8 cellular contexts compared by ENCODE assay signal in the genomic region with DNA sequence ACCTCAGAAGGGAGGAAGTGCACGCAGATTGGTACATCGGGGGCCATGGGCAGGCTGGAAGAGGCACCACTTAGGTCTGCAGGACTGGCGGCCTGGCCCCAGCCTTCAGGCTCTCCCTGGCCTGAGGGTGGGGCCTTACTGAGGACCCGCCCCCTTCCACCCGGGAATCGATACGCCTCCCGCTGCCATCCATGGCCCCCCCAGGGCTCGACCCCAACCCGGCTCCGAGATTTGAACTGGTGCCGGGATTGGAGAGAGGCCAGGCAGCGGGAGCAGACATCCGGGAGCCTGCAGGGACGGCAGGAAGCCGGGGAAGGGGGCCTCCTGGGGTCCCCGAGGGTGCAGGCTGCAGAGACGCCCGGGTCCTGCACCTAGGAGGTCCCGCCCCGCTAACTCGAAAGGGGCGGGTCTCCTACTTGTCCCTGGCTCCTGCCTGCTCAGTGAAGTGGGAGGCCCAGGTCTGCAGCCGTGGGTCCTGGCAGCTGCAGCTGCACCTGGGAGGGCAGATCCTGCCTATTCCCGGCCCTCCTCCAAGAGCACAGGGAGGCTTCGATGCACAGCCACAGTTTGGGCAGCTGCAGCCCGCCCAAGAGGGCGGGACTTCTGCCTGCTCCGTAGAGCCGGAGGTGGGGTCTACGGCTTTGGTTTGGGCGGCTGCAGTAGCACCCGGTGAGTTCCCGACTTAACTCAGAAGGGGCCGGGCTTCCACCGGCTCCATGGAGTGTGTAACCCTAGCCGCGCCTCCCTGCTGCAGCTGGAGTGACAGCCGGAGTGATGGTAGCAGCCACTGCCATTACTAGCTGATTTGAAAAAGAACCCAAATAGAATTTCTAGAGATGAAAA. TPM values are rescaled to one million over a fixed set of nuclear protein-coding genes. Genes with fewer than 3 reads are reported as not detected.
DNase-seq lines count a peak whose midpoint lies in the region; ATAC-seq and TF ChIP-seq lines count a peak whose summit lies in the region.

No MANE protein-coding gene starts in this region.

- no peaks in the 10 kb centered on the region for H3K27me3 Mint-ChIP-seq in activated CD4-positive, alpha-beta T cell treated with anti-CD3 and anti-CD28 coated beads, Interleukin-2, amount 10 ng/mL, durations not matched to agents 7 days and 5 days

- 1% methylated on average over 35 to 39 of the region's 39 CpGs for WGBS in lung, 2 donors

- H3K36me3 ChIP-seq in effector memory CD4-positive, alpha-beta T cell (ENCODE audit: control insufficient read depth, insufficient read depth, low read length), result no peaks in the 10 kb centered on the region
- H3K36me3 ChIP-seq in lung (ENCODE audit: control insufficient read depth in 2 of 2, insufficient read depth in 2 of 2, low read length in 2 of 2), result no peaks in the 10 kb centered on the region

- TF ChIP-seq CTCF in C4-2B (conservative IDR thresholded peaks at IDR 0.05), result no peak
- no peak for TF ChIP-seq CTCF in lung (IDR thresholded peaks at IDR 0.05; ENCODE audit: control extremely low read depth, extremely low read depth)

- peak overlapping the region; percentile 69 for H3K4me3 Mint-ChIP-seq in activated CD4-positive, alpha-beta T cell treated with anti-CD3 and anti-CD28 coated beads, Interleukin-2, amount 10 ng/mL, durations not matched to agents 7 days and 5 days

- no peaks in the 10 kb centered on the region for H3K9me3 ChIP-seq in effector memory CD4-positive, alpha-beta T cell (ENCODE audit: control insufficient read depth, low read length)
- no peaks in the 10 kb centered on the region for H3K9me3 ChIP-seq in lung (ENCODE audit: control insufficient read depth in 2 of 2, insufficient read depth in 1 of 2, low read length in 1 of 2)

- CTCF ChIA-PET in activated CD4-positive, alpha-beta T cell treated with anti-CD3 and anti-CD28 coated beads, Interleukin-2, amount 10 ng/mL, durations not matched to agents 7 days and 5 days (lab: Charles Lee), result interaction anchor here (0.5 to 4.9 kb wide), 9 partner anchors 10 to 1388 kb away, joined by 3 to 34 read pairs (median 3); no protein-coding TSS in a partner anchor

- peak; percentile 81 for ATAC-seq in GM19372 (IDR thresholded peaks at IDR 0.05; ENCODE audit: low read depth, unreplicated experiment)
- peak; percentile 85 for ATAC-seq in HG03460 (IDR thresholded peaks at IDR 0.05; ENCODE audit: unreplicated experiment)
- peak; percentile 92 for ATAC-seq in lung (ENCODE audit: insufficient read depth, low FRiP score)

- no peaks in the 10 kb centered on the region for H3K9me3 Mint-ChIP-seq in activated CD4-positive, alpha-beta T cell treated with anti-CD3 and anti-CD28 coated beads, Interleukin-2, amount 10 ng/mL, durations not matched to agents 7 days and 5 days

- peaks cover 35% of the 10 kb centered on the region for H3K4me1 Mint-ChIP-seq in activated CD4-positive, alpha-beta T cell treated with anti-CD3 and anti-CD28 coated beads, Interleukin-2, amount 10 ng/mL, durations not matched to agents 7 days and 5 days

- DNase-seq in NCI-H69 (lab: John Stamatoyannopoulos, UW) (peak; percentile 99), lung (ENCODE audit: low spot score) (peak; percentile 83)
- DNase-seq in activated CD4-positive, alpha-beta T cell treated with anti-CD3 and anti-CD28 coated beads, Interleukin-2, amount 10 ng/mL, durations not matched to agents 7 days and 5 days, result peak; percentile 82
- DNase-seq in effector memory CD4-positive, alpha-beta T cell, result peak; percentile 24 to 56 (median 43)
- DNase-seq in stimulated activated CD4-positive, alpha-beta T cell treated with anti-CD3 and anti-CD28 coated beads, TNF-alpha, amount 100 ng/mL, for 24 hours (ENCODE audit: low read depth in 3 of 3), result peak; percentile 36 to 77 (median 47)

- POLR2A ChIA-PET in activated CD4-positive, alpha-beta T cell treated with anti-CD3 and anti-CD28 coated beads, Interleukin-2, amount 10 ng/mL, durations not matched to agents 7 days and 5 days (lab: Charles Lee), result no interaction called here

- no peaks in the 10 kb centered on the region for H3K27me3 ChIP-seq in effector memory CD4-positive, alpha-beta T cell (replicated peaks; ENCODE audit: control insufficient read depth, insufficient read depth, low read length, poor library complexity, severe bottlenecking)
- no peaks in the 10 kb centered on the region for H3K27me3 ChIP-seq in lung (ENCODE audit: control insufficient read depth, insufficient read depth)

- H3K27ac ChIP-seq in C4-2B (peak overlapping the region; percentile 41), lung (ENCODE audit: low read depth in 1 of 2, low read length in 1 of 2) (no peak overlapping the region)
- H3K27ac ChIP-seq in effector memory CD4-positive, alpha-beta T cell (ENCODE audit: insufficient read depth, low read length, poor library complexity, severe bottlenecking), result no peak overlapping the region

- H3K36me3 Mint-ChIP-seq in activated CD4-positive, alpha-beta T cell treated with anti-CD3 and anti-CD28 coated beads, Interleukin-2, amount 10 ng/mL, durations not matched to agents 7 days and 5 days (ENCODE audit: low read depth), result no peaks in the 10 kb centered on the region

- peak overlapping the region; percentile 78 for H3K27ac Mint-ChIP-seq in activated CD4-positive, alpha-beta T cell treated with anti-CD3 and anti-CD28 coated beads, Interleukin-2, amount 10 ng/mL, durations not matched to agents 7 days and 5 days

- peak overlapping the region; percentile 66 for H3K4me3 ChIP-seq in effector memory CD4-positive, alpha-beta T cell (ENCODE audit: insufficient read depth, low read depth, low read length, poor library complexity, severe bottlenecking)
- peak overlapping the region; percentile 17 for H3K4me3 ChIP-seq in lung

- H3K4me1 ChIP-seq in effector memory CD4-positive, alpha-beta T cell (ENCODE audit: control insufficient read depth, insufficient read depth, low read length, poor library complexity, severe bottlenecking), result peaks cover 5% of the 10 kb centered on the region
- peaks cover 0 to 5% of the 10 kb centered on the region in 2 donors for H3K4me1 ChIP-seq in lung (ENCODE audit: control insufficient read depth in 2 of 2, insufficient read depth in 2 of 2, low read length in 2 of 2)

RNA-seq across cellular contexts. Expression of a gene that starts 35.2 kb away (rescaled TPM):
- total RNA-seq in activated CD4-positive, alpha-beta T cell treated with anti-CD3 and anti-CD28 coated beads, Interleukin-2, amount 10 ng/mL, durations not matched to agents 7 days and 5 days, result 10 to 100 TPM; 15.3 to 16.6 TPM
- total RNA-seq in lung, result 1 to 10 TPM; 9.4 to 9.7 TPM
- polyA plus RNA-seq in lung, result 1 to 10 TPM; 6.8 to 8.2 TPM

RNA-seq across cellular contexts. Expression of a gene that starts 35.6 kb away (rescaled TPM):
- 1 to 10 TPM in 1 of 2 experiments, under 1 TPM in 1; 0.92 to 1.3 TPM for total RNA-seq in activated CD4-positive, alpha-beta T cell treated with anti-CD3 and anti-CD28 coated beads, Interleukin-2, amount 10 ng/mL, durations not matched to agents 7 days and 5 days
- total RNA-seq in lung, result under 1 TPM; 0.40 to 1.00 TPM
- 1 to 10 TPM in 1 of 2 donors, under 1 TPM in 1; 0.94 to 1.9 TPM for polyA plus RNA-seq in lung

RNA-seq across cellular contexts. Expression of a gene that starts 52.4 kb away (rescaled TPM):
- total RNA-seq in activated CD4-positive, alpha-beta T cell treated with anti-CD3 and anti-CD28 coated beads, Interleukin-2, amount 10 ng/mL, durations not matched to agents 7 days and 5 days, result 100 to 1,000 TPM; 393 to 412 TPM
- total RNA-seq in lung, result 10 to 100 TPM; 43.2 to 56.2 TPM
- polyA plus RNA-seq in lung, result 100 to 1,000 TPM in 1 of 2 donors, 10 to 100 TPM in 1; 47.7 to 108 TPM

Comparison
In these comparisons a context has a peak if more than half of its experiments do, and no peak if none do; other contexts are left out.
1. DNase-seq: peak in every context shown above with its lines; median percentile 99 in NCI-H69; 83 in lung; 82 in activated CD4-positive, alpha-beta T cell treated with anti-CD3 and anti-CD28 coated beads, Interleukin-2, amount 10 ng/mL, durations not matched to agents 7 days and 5 days; 47 in stimulated activated CD4-positive, alpha-beta T cell treated with anti-CD3 and anti-CD28 coated beads, TNF-alpha, amount 100 ng/mL, for 24 hours; 43 in effector memory CD4-positive, alpha-beta T cell.
2. RNA of a gene that starts 52.4 kb away (total RNA-seq): 393 to 412 TPM in activated CD4-positive, alpha-beta T cell treated with anti-CD3 and anti-CD28 coated beads, Interleukin-2, amount 10 ng/mL, durations not matched to agents 7 days and 5 days; 43.2 to 56.2 TPM in lung; every median in the first group is over 4 times any median in the second.
3. Peak in every context shown above with its lines, with median percentiles within 50 percentile points of each other: ATAC-seq.